Comparison of ENCODE assay signal across 16 cellular contexts in the genomic region with DNA sequence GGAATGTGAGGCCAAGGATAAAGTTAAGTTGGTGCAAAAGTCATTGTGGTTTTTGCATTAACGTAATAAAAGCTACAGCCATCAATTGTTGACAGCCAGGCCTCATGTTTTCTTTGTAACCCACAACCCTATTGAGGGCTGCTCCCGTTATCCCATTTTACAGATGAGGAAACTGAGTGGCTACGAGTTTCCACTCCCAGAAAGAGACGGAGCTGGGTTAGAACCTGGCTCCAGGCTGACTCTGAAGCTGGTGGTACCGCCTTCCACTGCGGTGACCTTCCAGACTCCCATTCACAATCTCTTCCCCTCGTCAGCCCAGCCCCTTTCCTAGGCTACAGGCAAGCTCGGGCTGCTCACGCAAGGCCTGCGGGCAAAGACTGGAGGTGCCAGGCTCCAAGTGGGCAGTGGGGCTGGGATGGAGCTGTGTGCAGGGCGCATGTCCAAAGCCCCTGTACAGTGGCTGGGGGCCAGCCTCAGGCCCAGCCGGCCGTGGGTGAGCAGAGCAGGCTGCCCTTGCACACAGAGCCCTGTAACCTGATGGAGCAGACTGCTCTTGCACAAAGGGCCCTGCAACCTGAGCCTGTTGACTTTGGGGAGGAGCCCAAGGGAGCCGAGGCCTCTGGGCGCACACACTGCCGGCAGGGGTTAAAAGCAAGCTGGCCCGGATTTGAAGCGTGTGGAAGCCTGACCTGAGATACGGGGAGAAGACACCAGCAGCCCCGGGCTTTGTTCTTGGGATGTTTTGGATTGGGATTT.
A peak's percentile ranks its signal among the peaks of the same experiment; 100 is the strongest.
DNase-seq lines count a peak whose midpoint lies in the region; ATAC-seq and TF ChIP-seq lines count a peak whose summit lies in the region.
"Had no signal": no experiment of that assay in that cellular context is flagged by ENCODE, and none has a peak within 500 bp of the region (broad histone marks: within the 10 kb centered on the region; RNA-seq: fewer than 3 reads in every experiment).

No MANE protein-coding gene starts in this region.

- no peaks in the 10 kb centered on the region for H3K27me3 ChIP-seq in foreskin keratinocyte
- H3K27me3 ChIP-seq in sigmoid colon, result peaks cover 0 to 20% (median 5%) of the 10 kb centered on the region in 3 donors
- H3K27me3 ChIP-seq: tibial nerve had no signal

- H3K4me3 ChIP-seq in sigmoid colon, result no peak overlapping the region
- H3K4me3 ChIP-seq: skin epidermis, tibial nerve had no signal

- peak; percentile 12 to 25 for DNase-seq in NCI-H2081 (lab: John Stamatoyannopoulos, UW)
- no peak for DNase-seq in NCI-H2081 treated with DMSO at 0.1 percent for 48 hours (lab: John Stamatoyannopoulos, UW)
- DNase-seq in NCI-H510A treated with DMSO at 0.1 percent for 48 hours (lab: John Stamatoyannopoulos, UW), result peak; percentile 83
- no peak for DNase-seq in foreskin keratinocyte
- DNase-seq in sigmoid colon, result peak; percentile 47
- no peak for DNase-seq in NCI-H1417 treated with DMSO at 0.1 percent for 48 hours (lab: John Stamatoyannopoulos, UW)
- no peak for DNase-seq in activated CD4-positive, alpha-beta memory T cell treated with anti-CD3 and anti-CD28 coated beads for 36 hours
- no peak for DNase-seq in activated T-cell treated with anti-CD3 and anti-CD28 coated beads, Interleukin-2, amount 50 U/mL, for 1 hour
- DNase-seq: activated CD8-positive, alpha-beta T cell treated with anti-CD3 and anti-CD28 coated beads for 36 hours; foreskin fibroblast; NCI-H2171 treated with DMSO at 0.1 percent for 48 hours; OCI-M1 had no signal

- POLR2A ChIA-PET in activated CD4-positive, alpha-beta memory T cell treated with anti-CD3 and anti-CD28 coated beads for 36 hours (lab: Charles Lee), result no interaction called here

- H3K4me1 ChIP-seq in foreskin keratinocyte (no peaks in the 10 kb centered on the region), sigmoid colon (peaks cover 0 to 11% (median 9%) of the 10 kb centered on the region in 4 donors)

- ATAC-seq in foreskin keratinocyte, result peak; percentile 44
- ATAC-seq: activated CD8-positive, alpha-beta T cell treated with anti-CD3 and anti-CD28 coated beads for 36 hours had no signal

- H3K9me3 ChIP-seq in sigmoid colon, result no peaks in the 10 kb centered on the region
- H3K9me3 ChIP-seq: tibial nerve had no signal

- no peak for TF ChIP-seq POLR2A in sigmoid colon (IDR thresholded peaks at IDR 0.05)

- H3K27ac ChIP-seq in foreskin keratinocyte (no peak overlapping the region), sigmoid colon (no peak overlapping the region)
- H3K27ac ChIP-seq: tibial nerve had no signal

- no peak overlapping the region for H3K27ac Mint-ChIP-seq in activated CD4-positive, alpha-beta memory T cell treated with anti-CD3 and anti-CD28 coated beads for 36 hours
- H3K27ac Mint-ChIP-seq: activated CD8-positive, alpha-beta T cell treated with anti-CD3 and anti-CD28 coated beads for 36 hours had no signal

- peaks cover 24% of the 10 kb centered on the region for H3K27me3 Mint-ChIP-seq in activated CD4-positive, alpha-beta memory T cell treated with anti-CD3 and anti-CD28 coated beads for 36 hours

- no peak overlapping the region for H3K4me3 Mint-ChIP-seq in activated CD4-positive, alpha-beta memory T cell treated with anti-CD3 and anti-CD28 coated beads for 36 hours
- H3K4me3 Mint-ChIP-seq: activated CD8-positive, alpha-beta T cell treated with anti-CD3 and anti-CD28 coated beads for 36 hours; CD14-positive monocyte; central memory CD8-positive, alpha-beta T cell had no signal

- CTCF ChIA-PET in activated CD4-positive, alpha-beta memory T cell treated with anti-CD3 and anti-CD28 coated beads for 36 hours (lab: Charles Lee), result interaction anchor here (1.2 kb wide), 1 partner anchor 322 kb away, joined by 3 read pairs; no protein-coding TSS in a partner anchor

- intact Hi-C loops in sigmoid colon (cut with DNase I), result no loop called here
- intact Hi-C loops in activated CD4-positive, alpha-beta memory T cell treated with anti-CD3 and anti-CD28 coated beads for 36 hours (cut with micrococcal nuclease), result no loop called here

- WGBS in sigmoid colon, 2 donors, result 72 to 83% methylated on average over 20 of the region's 20 CpGs

- TF ChIP-seq EP300 in sigmoid colon (IDR thresholded peaks at IDR 0.05), result no peak

- H3K9me3 Mint-ChIP-seq in activated CD4-positive, alpha-beta memory T cell treated with anti-CD3 and anti-CD28 coated beads for 36 hours, result no peaks in the 10 kb centered on the region
- H3K9me3 Mint-ChIP-seq: activated CD8-positive, alpha-beta T cell treated with anti-CD3 and anti-CD28 coated beads for 36 hours; central memory CD8-positive, alpha-beta T cell had no signal

- no peaks in the 10 kb centered on the region for H3K36me3 Mint-ChIP-seq in activated CD4-positive, alpha-beta memory T cell treated with anti-CD3 and anti-CD28 coated beads for 36 hours
- H3K36me3 Mint-ChIP-seq: CD14-positive monocyte had no signal

- H3K36me3 ChIP-seq in sigmoid colon, result no peaks in the 10 kb centered on the region
- H3K36me3 ChIP-seq: tibial nerve had no signal

- H3K4me1 Mint-ChIP-seq in activated CD4-positive, alpha-beta memory T cell treated with anti-CD3 and anti-CD28 coated beads for 36 hours (ENCODE audit: low read depth), result no peaks in the 10 kb centered on the region
- H3K4me1 Mint-ChIP-seq: CD14-positive monocyte; central memory CD8-positive, alpha-beta T cell had no signal

- TF ChIP-seq CTCF in foreskin keratinocyte (conservative IDR thresholded peaks at IDR 0.05), result no peak
- TF ChIP-seq CTCF in sigmoid colon (IDR thresholded peaks at IDR 0.05), result no peak

Comparison
In these comparisons a context has a peak if more than half of its experiments do, and no peak if none do; other contexts are left out.
1. DNase-seq: peak in NCI-H2081 (2 of 2), NCI-H510A treated with DMSO at 0.1 percent for 48 hours (single experiment) and sigmoid colon (single experiment); none in NCI-H2081 treated with DMSO at 0.1 percent for 48 hours (single experiment), foreskin keratinocyte (0 of 2), NCI-H1417 treated with DMSO at 0.1 percent for 48 hours (single experiment), activated CD4-positive, alpha-beta memory T cell treated with anti-CD3 and anti-CD28 coated beads for 36 hours (single experiment) and activated T-cell treated with anti-CD3 and anti-CD28 coated beads, Interleukin-2, amount 50 U/mL, for 1 hour (single experiment).